In genomic region chr22:41800348-41801146, GRCh38 we compare ENCODE assay signal across 8 cellular contexts. TPM values are rescaled to one million over a fixed set of nuclear protein-coding genes. Genes with fewer than 3 reads are reported as not detected.
DNase-seq lines count a peak whose midpoint lies in the region; ATAC-seq and TF ChIP-seq lines count a peak whose summit lies in the region.

Gene CCDC134, plus strand, starts transcription at chr22:41800679. Its CDS starts 8,212 bp downstream, at chr22:41808891.

- H3K4me1 Mint-ChIP-seq in CD4-positive, alpha-beta T cell (ENCODE audit: low read depth) = peaks cover 40% of the 10 kb centered on the region

- H3K9me3 Mint-ChIP-seq in CD4-positive, alpha-beta T cell = no peaks in the 10 kb centered on the region

- peak; percentile 95 for ATAC-seq in CD4-positive, alpha-beta T cell (ENCODE audit: poor library complexity)
- ATAC-seq in GM19438 (IDR thresholded peaks at IDR 0.05; ENCODE audit: low read depth, unreplicated experiment) = peak; percentile 85

- POLR2A ChIA-PET in CD4-positive, alpha-beta T cell (lab: Charles Lee) = interaction anchor here (0.5 to 5.7 kb wide), 46 partner anchors 9 to 982 kb away, joined by 3 to 472 read pairs (median 5); partner anchors contain the start of genes ACO2, CENPM, DESI1 and MEI1

- no peak for TF ChIP-seq CTCF in CD4-positive, alpha-beta T cell (IDR thresholded peaks at IDR 0.05)

- no peaks in the 10 kb centered on the region for H3K9me3 ChIP-seq in CD4-positive, alpha-beta T cell (ENCODE audit: control insufficient read depth, low read length)

- peak within 1 kb of the TSS; percentile 100 for H3K27ac Mint-ChIP-seq in CD4-positive, alpha-beta T cell

- peaks cover 29% of the 10 kb centered on the region for H3K36me3 Mint-ChIP-seq in CD4-positive, alpha-beta T cell (ENCODE audit: low read depth)

- H3K27ac ChIP-seq in CD4-positive, alpha-beta T cell (ENCODE audit: low read depth, low read length) = peak within 1 kb of the TSS; percentile 87

- no peaks in the 10 kb centered on the region for H3K27me3 ChIP-seq in CD4-positive, alpha-beta T cell (ENCODE audit: control insufficient read depth, insufficient read depth, low read length)

- no peaks in the 10 kb centered on the region for H3K27me3 Mint-ChIP-seq in CD4-positive, alpha-beta T cell

- peak within 1 kb of the TSS; percentile 98 for H3K4me3 Mint-ChIP-seq in CD4-positive, alpha-beta T cell

- CTCF ChIA-PET in CD4-positive, alpha-beta T cell (lab: Charles Lee) = interaction anchor here (1.0 to 2.6 kb wide), 7 partner anchors 19 to 134 kb away, joined by 3 to 24 read pairs (median 7); no protein-coding TSS in a partner anchor

- DNase-seq in CD4-positive, alpha-beta T cell = peak; percentile 85 to 91 (median 90)
- DNase-seq in HPDE6-E6E7 (ENCODE audit: extremely low spot score) (peak; percentile 83), NOMO-1 (lab: John Stamatoyannopoulos, UW; ENCODE audit: unreplicated experiment in 2 of 2) (peak; percentile 93 to 97), medulla oblongata (ENCODE audit: extremely low spot score) (peak; percentile 95)
- peak; percentile 96 for DNase-seq in activated CD8-positive, alpha-beta memory T cell treated with anti-CD3 and anti-CD28 coated beads for 24 hours
- DNase-seq in effector CD4-positive, alpha-beta T cell = peak; percentile 87
- peak; percentile 81 to 88 (median 81) for DNase-seq in stimulated activated CD4-positive, alpha-beta T cell treated with anti-CD3 and anti-CD28 coated beads, TNF-alpha, amount 100 ng/mL, for 48 hours (ENCODE audit: low read depth in 3 of 3)

- intact Hi-C loops in CD4-positive, alpha-beta T cell (cut with DNase I, micrococcal nuclease) = loop anchor here (1.0 to 5.0 kb wide), 6 partner anchors 19 to 103 kb away; partner anchors contain the start of genes MEI1 (in 1 of the 2) and SREBF2 (in 1 of the 2)

RNA-seq across cellular contexts. Expression of gene CCDC134, which starts in this region (rescaled TPM):
- 10 to 100 TPM; 14.1 to 16.2 TPM for total RNA-seq in CD4-positive, alpha-beta T cell

Comparison
In these comparisons a context has a peak if more than half of its experiments do, and no peak if none do; other contexts are left out.
1. Peak in every context shown above with its lines: DNase-seq, ATAC-seq and H3K27ac ChIP-seq.